In genomic region chr3:30989266-30989799, GRCh38 we compare ENCODE assay signal across 1 cellular context.
TF ChIP-seq lines count a peak whose summit lies in the region.

No MANE protein-coding gene starts in this region.

TF ChIP-seq in H1, 55 proteins besides CTCF, POLR2A, EP300 and RAD21 (continued from another document):
- TF ChIP-seq TCF12 (IDR thresholded peaks at IDR 0.05; ENCODE audit: low read depth, low read length) (no peak), KDM4A (IDR thresholded peaks at IDR 0.05; ENCODE audit: low read depth, low read length, severe bottlenecking) (no peak), PHF8 (conservative IDR thresholded peaks at IDR 0.05; ENCODE audit: low read depth, low read length) (no peak), TEAD4 (IDR thresholded peaks at IDR 0.05; ENCODE audit: low read depth, low read length) (no peak), E2F6 (IDR thresholded peaks at IDR 0.05) (no peak), RXRA (IDR thresholded peaks at IDR 0.05; ENCODE audit: insufficient read depth, low read depth, low read length) (no peak)
TF ChIP-seq in H1: peak in this region for 0.
